27 cellular contexts compared by ENCODE assay signal in genomic region chr4:174377613-174378012, GRCh38.
A peak's percentile ranks its signal among the peaks of the same experiment; 100 is the strongest.
DNase-seq lines count a peak whose midpoint lies in the region; ATAC-seq, FAIRE-seq and TF ChIP-seq lines count a peak whose summit lies in the region.
"Had no signal": no experiment of that assay in that cellular context is flagged by ENCODE, and none has a peak within 500 bp of the region (broad histone marks: within the 10 kb centered on the region; RNA-seq: fewer than 3 reads in every experiment).

No MANE protein-coding gene starts in this region.

- dilution Hi-C loops in keratinocyte (cut with MboI; ENCODE audit: extremely low pct_ligation_motif_present, low sequenced_read_pairs) = no loop called here

- no peaks in the 10 kb centered on the region for H3K9me3 Mint-ChIP-seq in Caco-2 (ENCODE audit: unreplicated experiment)
- H3K9me3 Mint-ChIP-seq: dendritic cell treated with granulocyte-macrophage colony-stimulating factor and Interleukin-4, amounts not matched to agents 40 ng/mL and 50 ng/mL, for 4 days; nephron had no signal

- H3K9me2 ChIP-seq in PC-3 (replicated peaks; ENCODE audit: low read length) (no peaks in the 10 kb centered on the region), PC-9 (ENCODE audit: insufficient read depth) (no peaks in the 10 kb centered on the region)
- H3K9me2 ChIP-seq: SK-N-SH had no signal

- H3K36me3 ChIP-seq in Caco-2 (ENCODE audit: control insufficient read depth, insufficient read depth, low read length) = no peaks in the 10 kb centered on the region
- no peaks in the 10 kb centered on the region for H3K36me3 ChIP-seq in PC-3 (ENCODE audit: low read depth, low read length)
- H3K36me3 ChIP-seq in keratinocyte (ENCODE audit: control insufficient read depth in 2 of 2, extremely low read depth in 1 of 2, insufficient read depth in 2 of 2, low read length in 2 of 2) = no peaks in the 10 kb centered on the region
- no peaks in the 10 kb centered on the region for H3K36me3 ChIP-seq in PC-9 (ENCODE audit: low read depth)
- H3K36me3 ChIP-seq: lower lobe of right lung, ovary had no signal

- no peaks in the 10 kb centered on the region for H3K27me3 ChIP-seq in Caco-2 (replicated peaks; ENCODE audit: control insufficient read depth, insufficient read depth, low read length)
- no peaks in the 10 kb centered on the region for H3K27me3 ChIP-seq in PC-3 (ENCODE audit: low read length)
- H3K27me3 ChIP-seq in keratinocyte (ENCODE audit: control insufficient read depth, extremely low read depth, insufficient read depth, low read length) = no peaks in the 10 kb centered on the region
- no peaks in the 10 kb centered on the region for H3K27me3 ChIP-seq in PC-9 (ENCODE audit: insufficient read depth, low read depth)
- H3K27me3 ChIP-seq: ovary had no signal

- BruUV-seq in Caco-2 (replicated peaks; lab: Mats Ljungman, UMichigan) = no TSS peak
- BruUV-seq in PC-3 (replicated peaks; lab: Mats Ljungman, UMichigan) = no TSS peak
- no TSS peak for BruUV-seq in PC-9 (replicated peaks; lab: Mats Ljungman, UMichigan)

- peaks cover 65% of the 10 kb centered on the region for H3K4me1 ChIP-seq in Caco-2
- peaks cover 18% of the 10 kb centered on the region for H3K4me1 ChIP-seq in PC-3 (ENCODE audit: insufficient read depth, low read length)
- peaks cover 6% of the 10 kb centered on the region for H3K4me1 ChIP-seq in keratinocyte (ENCODE audit: control insufficient read depth, extremely low read depth, insufficient read depth, low read length)
- H3K4me1 ChIP-seq in PC-9 (replicated peaks; ENCODE audit: insufficient read depth) = no peaks in the 10 kb centered on the region
- H3K4me1 ChIP-seq: lower lobe of right lung had no signal

- TF ChIP-seq CTCF in Caco-2 (IDR thresholded peaks at IDR 0.05; ENCODE audit: insufficient read depth in 1 of 2, low read depth in 1 of 2, low read length in 1 of 2, severe bottlenecking in 1 of 2, unreplicated experiment in 1 of 2) (no peak), PC-3 (conservative IDR thresholded peaks at IDR 0.05; ENCODE audit: low read depth, low read length) (no peak), cardiac fibroblast (IDR thresholded peaks at IDR 0.05; ENCODE audit: low read depth, low read length) (no peak), keratinocyte (optimal IDR thresholded peaks at IDR 0.05 in 1 of 3, IDR thresholded peaks at IDR 0.05 in 1 of 3, conservative IDR thresholded peaks at IDR 0.05 in 1 of 3; ENCODE audit: extremely low read depth in 1 of 3, insufficient read depth in 2 of 3, low read length in 3 of 3) (no peak), PC-9 (conservative IDR thresholded peaks at IDR 0.05) (no peak)

- no peak for FAIRE-seq in keratinocyte (lab: Jason Lieb, UNC)

- H3K36me3 Mint-ChIP-seq in Caco-2 (ENCODE audit: insufficient read depth, unreplicated experiment) = peaks cover under 1% of the 10 kb centered on the region

- H3K9me1 ChIP-seq in keratinocyte (ENCODE audit: control insufficient read depth, extremely low read depth, insufficient read depth, low read length) = no peaks in the 10 kb centered on the region

- peak overlapping the region; percentile 26; the same call in 1 of the 2 replicates for H3K4me2 ChIP-seq in PC-3 (ENCODE audit: low read length)
- no peak overlapping the region for H3K4me2 ChIP-seq in keratinocyte (ENCODE audit: control insufficient read depth, extremely low read depth, insufficient read depth, low read depth, low read length)
- no peak overlapping the region for H3K4me2 ChIP-seq in PC-9
- H3K4me2 ChIP-seq: SK-N-SH had no signal

- H3K79me2 ChIP-seq in PC-3 (ENCODE audit: low read length) (no peaks in the 10 kb centered on the region), keratinocyte (ENCODE audit: control insufficient read depth, insufficient read depth, low read length) (no peaks in the 10 kb centered on the region), PC-9 (ENCODE audit: low read depth) (no peaks in the 10 kb centered on the region)

- no peaks in the 10 kb centered on the region for H4K20me1 ChIP-seq in PC-3 (ENCODE audit: low read length)
- no peaks in the 10 kb centered on the region for H4K20me1 ChIP-seq in keratinocyte (ENCODE audit: control insufficient read depth, extremely low read depth, insufficient read depth, low read length)
- H4K20me1 ChIP-seq in PC-9 (ENCODE audit: insufficient read depth) = no peaks in the 10 kb centered on the region

- H3K9me3 ChIP-seq in Caco-2 (no peaks in the 10 kb centered on the region), PC-3 (ENCODE audit: low read length) (no peaks in the 10 kb centered on the region), keratinocyte (ENCODE audit: control insufficient read depth, low read depth, low read length) (no peaks in the 10 kb centered on the region), PC-9 (ENCODE audit: insufficient read depth, low read depth) (no peaks in the 10 kb centered on the region)
- H3K9me3 ChIP-seq: lower lobe of right lung, ovary, SK-N-SH had no signal

- no peak overlapping the region for H3K4me3 Mint-ChIP-seq in Caco-2 (ENCODE audit: unreplicated experiment)
- H3K4me3 Mint-ChIP-seq: activated CD8-positive, alpha-beta T cell treated with anti-CD3 and anti-CD28 coated beads, Interleukin-2, amount 10 ng/mL, durations not matched to agents 7 days and 5 days; dendritic cell treated with granulocyte-macrophage colony-stimulating factor and Interleukin-4, amounts not matched to agents 40 ng/mL and 50 ng/mL, for 4 days; endodermal cell; nephron; T-helper 17 cell had no signal

- H3F3A ChIP-seq in PC-3 (ENCODE audit: low read length, unreplicated experiment) (no peaks in the 10 kb centered on the region), PC-9 (ENCODE audit: insufficient read depth, low read depth) (no peaks in the 10 kb centered on the region)

- peaks cover 34% of the 10 kb centered on the region for H3K4me1 Mint-ChIP-seq in Caco-2 (ENCODE audit: low read depth, unreplicated experiment)
- H3K4me1 Mint-ChIP-seq: nephron, T-helper 17 cell had no signal

- H3K4me3 ChIP-seq in Caco-2 (ENCODE audit: low read depth, low read length) = no peak overlapping the region
- no peak overlapping the region for H3K4me3 ChIP-seq in PC-3 (ENCODE audit: low read length)
- no peak overlapping the region for H3K4me3 ChIP-seq in cardiac fibroblast (replicated peaks in 1 of 2; ENCODE audit: low read depth in 2 of 2, low read length in 2 of 2)
- no peak overlapping the region for H3K4me3 ChIP-seq in keratinocyte (ENCODE audit: control insufficient read depth in 2 of 3, extremely low read depth in 1 of 3, insufficient read depth in 2 of 3, low read depth in 1 of 3, low read length in 3 of 3)
- H3K4me3 ChIP-seq in PC-9 = no peak overlapping the region
- H3K4me3 ChIP-seq: lower lobe of right lung, ovary had no signal

- POLR2A ChIA-PET in Caco-2 (lab: Charles Lee) = no interaction called here
- POLR2A ChIA-PET in PC-3 (lab: Charles Lee; ENCODE audit: unreplicated experiment) = no interaction called here
- POLR2A ChIA-PET in PC-9 (lab: Charles Lee; ENCODE audit: unreplicated experiment) = no interaction called here

- H3K27ac ChIP-seq in PC-3 (ENCODE audit: low read length) (peak overlapping the region; percentile 74), keratinocyte (ENCODE audit: control insufficient read depth, insufficient read depth, low read length) (no peak overlapping the region), PC-9 (no peak overlapping the region)
- H3K27ac ChIP-seq: lower lobe of right lung, ovary had no signal

- H3K27ac Mint-ChIP-seq in Caco-2 (ENCODE audit: unreplicated experiment) = peak overlapping the region; percentile 55
- H3K27ac Mint-ChIP-seq: activated CD8-positive, alpha-beta T cell treated with anti-CD3 and anti-CD28 coated beads, Interleukin-2, amount 10 ng/mL, durations not matched to agents 7 days and 5 days; dendritic cell treated with granulocyte-macrophage colony-stimulating factor and Interleukin-4, amounts not matched to agents 40 ng/mL and 50 ng/mL, for 4 days; endodermal cell; nephron; T-helper 17 cell had no signal

- no peaks in the 10 kb centered on the region for H3K27me3 Mint-ChIP-seq in Caco-2 (ENCODE audit: insufficient read depth, unreplicated experiment)

- intact Hi-C loops in Caco-2 (cut with micrococcal nuclease; ENCODE audit: unreplicated experiment) = no loop called here
- intact Hi-C loops in PC-3 (cut with micrococcal nuclease) = loop anchor here (1.0 to 5.0 kb wide), 3 partner anchors 46 to 145 kb away; partner anchors contain the start of gene HPGD
- intact Hi-C loops in PC-9 (cut with micrococcal nuclease; ENCODE audit: unreplicated experiment) = no loop called here

- DNase-seq in Caco-2 = peak in 1 of 2 experiments; percentile 49
- peak; percentile 87 for DNase-seq in PC-3
- peak; percentile 13 for DNase-seq in cardiac fibroblast (ENCODE audit: low read depth in 2 of 2)
- DNase-seq in keratinocyte (ENCODE audit: low read depth, low spot score) = no peak
- no peak for DNase-seq in PC-9
- DNase-seq in GM19238 (ENCODE audit: insufficient read length, low spot score) = no peak
- DNase-seq in central memory CD4-positive, alpha-beta T cell = no peak
- DNase-seq in iPS-NIHi7 (ENCODE audit: extremely low spot score) = no peak
- DNase-seq: activated CD8-positive, alpha-beta T cell treated with anti-CD3 and anti-CD28 coated beads, Interleukin-2, amount 10 ng/mL, durations not matched to agents 7 days and 5 days; activated gamma-delta T cell treated with Interleukin-2 at 50 U/mL for 16 hours; activated T-cell treated with anti-CD3 and anti-CD28 coated beads for 4 hours; amygdala; C1 segment of cervical spinal cord; Calu3; caudate nucleus; DND-41; endodermal cell; Karpas-422; kidney glomerular epithelial cell; lower lobe of right lung; NCI-H1436; NCI-H446 treated with DMSO at 0.1 percent for 48 hours; ovary; SK-N-SH; T-helper 17 cell had no signal

- ATAC-seq in PC-3 = peak; percentile 98
- ATAC-seq: activated CD8-positive, alpha-beta T cell treated with anti-CD3 and anti-CD28 coated beads, Interleukin-2, amount 10 ng/mL, durations not matched to agents 7 days and 5 days; lower lobe of right lung; T-helper 17 cell had no signal

- CTCF ChIA-PET in Caco-2 (lab: Charles Lee) = interaction anchor here (0.6 kb wide), 1 partner anchor 145 kb away, joined by 3 read pairs; the partner anchor contains the start of gene HPGD
- CTCF ChIA-PET in PC-3 (lab: Charles Lee) = no interaction called here
- CTCF ChIA-PET in PC-9 (lab: Charles Lee) = no interaction called here

- 0 out of 2 replicates have a peak overlapping the region, but pooled peaks have one; percentile 1 for H2AFZ ChIP-seq in PC-3 (ENCODE audit: low read length)
- H2AFZ ChIP-seq in keratinocyte (ENCODE audit: control insufficient read depth, low read length) = peak overlapping the region; percentile 26
- no peak overlapping the region for H2AFZ ChIP-seq in PC-9

- H3K9ac ChIP-seq in PC-3 (ENCODE audit: low read length) (peak overlapping the region; percentile 2; the same call in 1 of the 2 replicates), keratinocyte (ENCODE audit: control insufficient read depth, extremely low read depth, insufficient read depth, low read length) (no peak overlapping the region)
- H3K9ac ChIP-seq: SK-N-SH had no signal

Comparison
In these comparisons a context has a peak if more than half of its experiments do, and no peak if none do; other contexts are left out.
1. DNase-seq: peak in PC-3 (single experiment) and cardiac fibroblast (2 of 2); none in keratinocyte (single experiment), PC-9 (0 of 2), GM19238 (single experiment), central memory CD4-positive, alpha-beta T cell (single experiment) and iPS-NIHi7 (single experiment).